Comparison of ENCODE assay signal across 13 cellular contexts in the genomic region with DNA sequence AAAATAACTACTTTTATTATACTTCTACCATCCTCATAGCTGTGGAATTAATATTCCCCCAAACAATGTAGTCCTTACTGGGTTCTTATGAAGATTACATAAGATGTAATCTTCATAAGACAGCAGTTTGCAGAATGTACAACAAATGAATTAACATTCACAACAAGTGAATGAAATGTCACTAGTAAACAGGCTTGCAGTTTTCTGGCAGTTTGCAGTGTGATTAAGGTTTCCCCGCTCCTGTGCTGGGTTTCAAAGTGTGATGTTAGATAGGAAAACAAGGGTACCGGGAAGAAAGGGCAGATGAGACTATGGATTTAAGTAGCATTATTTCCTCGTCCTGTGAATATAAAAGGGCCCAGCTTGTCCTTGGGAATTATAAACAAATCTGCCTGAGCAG. TPM values are rescaled to one million over a fixed set of nuclear protein-coding genes. Genes with fewer than 3 reads are reported as not detected.
DNase-seq lines count a peak whose midpoint lies in the region; ATAC-seq and TF ChIP-seq lines count a peak whose summit lies in the region.
"Had no signal": no experiment of that assay in that cellular context is flagged by ENCODE, and none has a peak within 500 bp of the region (broad histone marks: within the 10 kb centered on the region; RNA-seq: fewer than 3 reads in every experiment).

No MANE protein-coding gene starts in this region.

- TF ChIP-seq CTCF in dorsolateral prefrontal cortex (IDR thresholded peaks at IDR 0.05 in 54 of 56, conservative IDR thresholded peaks at IDR 0.05 in 2 of 56; ENCODE audit: low read depth in 1 of 56, partially characterized antibody in 56 of 56), result no peak

- no peaks in the 10 kb centered on the region for H3K27me3 ChIP-seq in dorsolateral prefrontal cortex

- H3K4me3 ChIP-seq in dorsolateral prefrontal cortex, result peak overlapping the region in 3 of 59 donors; percentile 45 to 57 (median 54)
- H3K4me3 ChIP-seq: GM23338 had no signal

- DNase-seq in dorsolateral prefrontal cortex, result no peak
- DNase-seq in pons (ENCODE audit: low spot score), result peak; percentile 62
- no peak for DNase-seq in posterior cingulate gyrus
- DNase-seq in NAMALWA (ENCODE audit: low spot score), result no peak
- DNase-seq in SKM-1 treated with dmso at 0.1 percent for 144 hours (lab: John Stamatoyannopoulos, UW; ENCODE audit: unreplicated experiment), result no peak
- DNase-seq: CD8-positive, alpha-beta T cell; EL; H9 had no signal

- intact Hi-C loops in dorsolateral prefrontal cortex (cut with DNase I), result no loop called here
- intact Hi-C loops in posterior cingulate gyrus (cut with DNase I), result no loop called here

- H3K27ac ChIP-seq in angular gyrus (ENCODE audit: low read depth, low read length), result peak overlapping the region; percentile 54
- peak overlapping the region; percentile 38 to 98 (median 94) for H3K27ac ChIP-seq in dorsolateral prefrontal cortex

- ATAC-seq in GM21526 (IDR thresholded peaks at IDR 0.05; ENCODE audit: low FRiP score, unreplicated experiment), result no peak
- ATAC-seq: CD8-positive, alpha-beta T cell had no signal

RNA-seq across cellular contexts. Expression of a gene that starts 22.5 kb away (rescaled TPM):
- total RNA-seq in dorsolateral prefrontal cortex, result 10 to 100 TPM; 30.0 to 93.7 (median 67.0) TPM
- total RNA-seq: CD8-positive, alpha-beta T cell had no signal

RNA-seq across cellular contexts. Expression of a gene that starts 34.1 kb away (rescaled TPM):
- total RNA-seq in dorsolateral prefrontal cortex, result not detected
- total RNA-seq: A673; CD8-positive, alpha-beta T cell; GM23338; H9; HT1080 had no signal
